In genomic region chr16:16099320-16099719, GRCh38 we compare ENCODE assay signal across 29 cellular contexts.
A peak's percentile ranks its signal among the peaks of the same experiment; 100 is the strongest.
DNase-seq lines count a peak whose midpoint lies in the region; ATAC-seq, FAIRE-seq and TF ChIP-seq lines count a peak whose summit lies in the region.
"Had no signal": no experiment of that assay in that cellular context is flagged by ENCODE, and none has a peak within 500 bp of the region (broad histone marks: within the 10 kb centered on the region; RNA-seq: fewer than 3 reads in every experiment).

No MANE protein-coding gene starts in this region.

- H3K36me3 ChIP-seq in PC-3 (ENCODE audit: low read depth, low read length) (peaks cover 6% of the 10 kb centered on the region; the same call in 1 of the 2 replicates), mucosa of descending colon (ENCODE audit: low read depth) (no peaks in the 10 kb centered on the region), stomach (peaks cover 25 to 88% (median 64%) of the 10 kb centered on the region in 4 donors)

- H3K27ac Mint-ChIP-seq in activated T-cell treated with anti-CD3 and anti-CD28 coated beads, Interleukin-2, amount 50 U/mL, for 72 hours: peak overlapping the region; percentile 73
- H3K27ac Mint-ChIP-seq: activated B cell treated with CpG ODN at 0.5 μM for 24 hours; activated naive CD8-positive, alpha-beta T cell treated with anti-CD3 and anti-CD28 coated beads, Interleukin-2, amount 50 U/mL, for 24 hours had no signal

- TF ChIP-seq POLR2A in stomach (IDR thresholded peaks at IDR 0.05): no peak

- no peaks in the 10 kb centered on the region for H3F3A ChIP-seq in PC-3 (ENCODE audit: low read length, unreplicated experiment)

- no peaks in the 10 kb centered on the region for H3K27me3 Mint-ChIP-seq in activated T-cell treated with anti-CD3 and anti-CD28 coated beads, Interleukin-2, amount 50 U/mL, for 72 hours (ENCODE audit: low read depth)
- H3K27me3 Mint-ChIP-seq: activated B cell treated with CpG ODN at 0.5 μM for 24 hours; activated naive CD8-positive, alpha-beta T cell treated with anti-CD3 and anti-CD28 coated beads, Interleukin-2, amount 50 U/mL, for 24 hours; naive B cell had no signal

- intact Hi-C loops in PC-3 (cut with micrococcal nuclease): no loop called here
- intact Hi-C loops in mucosa of descending colon (cut with DNase I, micrococcal nuclease): no loop called here
- intact Hi-C loops in stomach (cut with DNase I; ENCODE audit: low total_unique reads): no loop called here

- no peak overlapping the region for H2AFZ ChIP-seq in PC-3 (ENCODE audit: low read length)

- H3K4me2 ChIP-seq in PC-3 (ENCODE audit: low read length): no peak overlapping the region

- no peak for FAIRE-seq in GM19239 (lab: Jason Lieb, UNC)
- FAIRE-seq: small intestine had no signal

- peaks cover 8 to 25% of the 10 kb centered on the region in 2 donors for H3K36me3 Mint-ChIP-seq in activated T-cell treated with anti-CD3 and anti-CD28 coated beads, Interleukin-2, amount 50 U/mL, for 72 hours (ENCODE audit: insufficient read depth in 2 of 2)

- BruUV-seq in PC-3 (replicated peaks; lab: Mats Ljungman, UMichigan): no TSS peak

- H3K9me3 Mint-ChIP-seq in activated T-cell treated with anti-CD3 and anti-CD28 coated beads, Interleukin-2, amount 50 U/mL, for 72 hours: no peaks in the 10 kb centered on the region
- H3K9me3 Mint-ChIP-seq: activated B cell treated with CpG ODN at 0.5 μM for 24 hours; activated naive CD8-positive, alpha-beta T cell treated with anti-CD3 and anti-CD28 coated beads, Interleukin-2, amount 50 U/mL, for 24 hours had no signal

- H3K4me1 ChIP-seq in PC-3 (ENCODE audit: insufficient read depth, low read length) (no peaks in the 10 kb centered on the region), mucosa of descending colon (ENCODE audit: low read depth) (no peaks in the 10 kb centered on the region), stomach (peaks cover 15 to 61% (median 35%) of the 10 kb centered on the region in 4 donors)
- H3K4me1 ChIP-seq: SJCRH30 had no signal

- H3K4me1 Mint-ChIP-seq in activated T-cell treated with anti-CD3 and anti-CD28 coated beads, Interleukin-2, amount 50 U/mL, for 72 hours (ENCODE audit: low read depth): no peaks in the 10 kb centered on the region

- H4K20me1 ChIP-seq in PC-3 (ENCODE audit: low read length): no peaks in the 10 kb centered on the region

- TF ChIP-seq EP300 in stomach (IDR thresholded peaks at IDR 0.05): no peak

- WGBS in stomach, 5 donors: 44 to 80% (median 69%) methylated on average over 4 of the region's 4 CpGs

- H3K4me3 ChIP-seq in PC-3 (ENCODE audit: low read length) (no peak overlapping the region), mucosa of descending colon (no peak overlapping the region), stomach (no peak overlapping the region)
- H3K4me3 ChIP-seq: Peyer's patch, SJCRH30, upper lobe of right lung had no signal

- no peaks in the 10 kb centered on the region for H3K9me2 ChIP-seq in PC-3 (replicated peaks; ENCODE audit: low read length)

- CTCF ChIA-PET in PC-3 (lab: Charles Lee): no interaction called here

- POLR2A ChIA-PET in PC-3 (lab: Charles Lee; ENCODE audit: unreplicated experiment): no interaction called here

- no peak for ATAC-seq in activated T-cell treated with anti-CD3 and anti-CD28 coated beads, Interleukin-2, amount 50 U/mL, for 72 hours (replicated peaks in 1 of 2)
- no peak for ATAC-seq in PC-3
- peak; percentile 19 for ATAC-seq in mucosa of descending colon
- ATAC-seq: activated naive CD8-positive, alpha-beta T cell treated with anti-CD3 and anti-CD28 coated beads, Interleukin-2, amount 50 U/mL, for 24 hours; left lobe of liver; upper lobe of right lung had no signal

- H3K27ac ChIP-seq in PC-3 (ENCODE audit: low read length): no peak overlapping the region
- H3K27ac ChIP-seq in stomach: peak overlapping the region in 3 of 5 donors; percentile 2 to 86 (median 38)
- H3K27ac ChIP-seq: Peyer's patch, SJCRH30, upper lobe of right lung had no signal

- H3K4me3 Mint-ChIP-seq in activated T-cell treated with anti-CD3 and anti-CD28 coated beads, Interleukin-2, amount 50 U/mL, for 72 hours: no peak overlapping the region
- H3K4me3 Mint-ChIP-seq: activated naive CD8-positive, alpha-beta T cell treated with anti-CD3 and anti-CD28 coated beads, Interleukin-2, amount 50 U/mL, for 24 hours had no signal

- TF ChIP-seq CTCF in PC-3 (conservative IDR thresholded peaks at IDR 0.05; ENCODE audit: low read depth, low read length) (no peak), mucosa of descending colon (IDR thresholded peaks at IDR 0.05) (no peak), stomach (IDR thresholded peaks at IDR 0.05) (no peak)

- H3K27me3 ChIP-seq in PC-3 (ENCODE audit: low read length) (no peaks in the 10 kb centered on the region), stomach (no peaks in the 10 kb centered on the region)
- H3K27me3 ChIP-seq: Peyer's patch, SJCRH30, upper lobe of right lung had no signal

- no peak for DNase-seq in activated T-cell treated with anti-CD3 and anti-CD28 coated beads, Interleukin-2, amount 50 U/mL, for 72 hours
- DNase-seq in activated T-cell treated with anti-CD3 and anti-CD28 coated beads, Interleukin-2, amount 50 U/mL, for 1 hour: no peak
- DNase-seq in PC-3 (peak; percentile 13), mucosa of descending colon (no peak), stomach (no peak), inferior parietal cortex (ENCODE audit: extremely low spot score) (no peak), amniotic stem cell (lab: John Stamatoyannopoulos, UW) (no peak), GM19239 (ENCODE audit: insufficient read length, low spot score) (no peak)
- DNase-seq: activated B cell treated with CpG ODN at 0.5 μM for 24 hours; activated CD4-positive, alpha-beta T cell treated with anti-CD3 and anti-CD28 coated beads, Interleukin-2, amount 50 U/mL, for 4 hours; activated effector memory CD4-positive, alpha-beta T cell treated with Interleukin-2 at 50 U/mL for 16 hours; activated naive CD8-positive, alpha-beta T cell treated with anti-CD3 and anti-CD28 coated beads, Interleukin-2, amount 50 U/mL, for 24 hours; C1 segment of cervical spinal cord; DND-41; KBM-7; mesendoderm; MM.1S; naive B cell; NCI-H1417; NCI-H2107; NCI-H446 treated with DMSO at 0.1 percent for 48 hours; NK-92 treated with Interleukin-12 subunit alpha and Interleukin-12 subunit beta, amount 100 ng/mL, for 24 hours; Peyer's patch; SJCRH30; small intestine; stimulated activated CD4-positive, alpha-beta T cell treated with anti-CD3 and anti-CD28 coated beads, Interleukin-1b, Interleukin-23, amount 100 ng/mL, for 48 hours; substantia nigra; upper lobe of right lung had no signal

- no peaks in the 10 kb centered on the region for H3K79me2 ChIP-seq in PC-3 (ENCODE audit: low read length)

- H3K9me3 ChIP-seq in PC-3 (ENCODE audit: low read length) (no peaks in the 10 kb centered on the region), mucosa of descending colon (no peaks in the 10 kb centered on the region), stomach (no peaks in the 10 kb centered on the region)
- H3K9me3 ChIP-seq: Peyer's patch, SJCRH30, upper lobe of right lung had no signal

- no peak overlapping the region for H3K9ac ChIP-seq in PC-3 (ENCODE audit: low read length)
